ENCODE assay signal across 23 cellular contexts in genomic region chr6:6585003-6585311, GRCh38. TPM values are rescaled to one million over a fixed set of nuclear protein-coding genes. Genes with fewer than 3 reads are reported as not detected.
A peak's percentile ranks its signal among the peaks of the same experiment; 100 is the strongest.
DNase-seq lines count a peak whose midpoint lies in the region; ATAC-seq and TF ChIP-seq lines count a peak whose summit lies in the region.
"Had no signal": no experiment of that assay in that cellular context is flagged by ENCODE, and none has a peak within 500 bp of the region (broad histone marks: within the 10 kb centered on the region; RNA-seq: fewer than 3 reads in every experiment).

No MANE protein-coding gene starts in this region.

- no peak overlapping the region for H3K4me3 Mint-ChIP-seq in naive thymus-derived CD8-positive, alpha-beta T cell
- H3K4me3 Mint-ChIP-seq: CD4-positive, CD25-positive, alpha-beta regulatory T cell; H9 had no signal

- no peaks in the 10 kb centered on the region for H3K27me3 Mint-ChIP-seq in naive thymus-derived CD8-positive, alpha-beta T cell

- peaks cover 25 to 70% (median 59%) of the 10 kb centered on the region in 4 donors for H3K4me1 Mint-ChIP-seq in naive thymus-derived CD8-positive, alpha-beta T cell

- TF ChIP-seq CTCF in VCaP (conservative IDR thresholded peaks at IDR 0.05), result 0 out of 2 replicates have a peak, but pooled peaks have one; percentile 1

- POLR2A ChIA-PET in naive thymus-derived CD8-positive, alpha-beta T cell (lab: Charles Lee), result no interaction called here

- H3K36me3 Mint-ChIP-seq in naive thymus-derived CD8-positive, alpha-beta T cell, result peaks cover 0 to 3% (median 0%) of the 10 kb centered on the region in 3 donors
- H3K36me3 Mint-ChIP-seq: CD4-positive, CD25-positive, alpha-beta regulatory T cell had no signal

- H3K4me3 ChIP-seq in GM08714 (ENCODE audit: low read length), result peak overlapping the region; percentile 57; the same call in 1 of the 2 replicates

- no peak for ATAC-seq in naive thymus-derived CD8-positive, alpha-beta T cell

- H3K9me3 Mint-ChIP-seq in naive thymus-derived CD8-positive, alpha-beta T cell, result peaks cover 0 to 6% (median 0%) of the 10 kb centered on the region in 9 donors
- H3K9me3 Mint-ChIP-seq: CD4-positive, CD25-positive, alpha-beta regulatory T cell had no signal

- H3K27ac Mint-ChIP-seq in naive thymus-derived CD8-positive, alpha-beta T cell, result peak overlapping the region in 9 of 10 donors; percentile 4 to 87 (median 43)
- H3K27ac Mint-ChIP-seq: CD4-positive, CD25-positive, alpha-beta regulatory T cell; H9 had no signal

- H3K27ac ChIP-seq in VCaP, result no peak overlapping the region
- H3K27ac ChIP-seq: 22Rv1 had no signal

- DNase-seq in NCI-H1436 (lab: John Stamatoyannopoulos, UW) (peak; percentile 22), NCI-H1436 treated with DMSO at 0.1 percent for 48 hours (lab: John Stamatoyannopoulos, UW) (no peak), globus pallidus (ENCODE audit: low spot score) (no peak), SKM-1 treated with dmso at 0.1 percent for 144 hours (lab: John Stamatoyannopoulos, UW; ENCODE audit: unreplicated experiment) (no peak), NCI-H748 treated with DMSO at 0.1 percent for 48 hours (lab: John Stamatoyannopoulos, UW) (no peak)
- DNase-seq in naive thymus-derived CD8-positive, alpha-beta T cell, result no peak
- DNase-seq: AML-193; CD4-positive, CD25-positive, alpha-beta regulatory T cell; DMS53; H9; KG1; NCI-H1417 treated with DMSO at 0.1 percent for 48 hours; NCI-H2081; NCI-H446 treated with DMSO at 0.1 percent for 48 hours; NCI-H69; OCI-M1; SHP77; SK-N-SH had no signal

RNA-seq across cellular contexts. Expression of gene LY86, which starts 3.6 kb away (rescaled TPM):
- total RNA-seq in naive thymus-derived CD8-positive, alpha-beta T cell, result 1 to 10 TPM; 2.2 to 3.0 TPM
- 1 to 10 TPM; 6.0 to 7.0 (median 6.3) TPM for polyA plus RNA-seq in naive thymus-derived CD8-positive, alpha-beta T cell
- total RNA-seq: CD4-positive, CD25-positive, alpha-beta regulatory T cell; H9; HT-29; RPMI7951 had no signal
- polyA plus RNA-seq: SK-N-SH had no signal
